In the genomic region with DNA sequence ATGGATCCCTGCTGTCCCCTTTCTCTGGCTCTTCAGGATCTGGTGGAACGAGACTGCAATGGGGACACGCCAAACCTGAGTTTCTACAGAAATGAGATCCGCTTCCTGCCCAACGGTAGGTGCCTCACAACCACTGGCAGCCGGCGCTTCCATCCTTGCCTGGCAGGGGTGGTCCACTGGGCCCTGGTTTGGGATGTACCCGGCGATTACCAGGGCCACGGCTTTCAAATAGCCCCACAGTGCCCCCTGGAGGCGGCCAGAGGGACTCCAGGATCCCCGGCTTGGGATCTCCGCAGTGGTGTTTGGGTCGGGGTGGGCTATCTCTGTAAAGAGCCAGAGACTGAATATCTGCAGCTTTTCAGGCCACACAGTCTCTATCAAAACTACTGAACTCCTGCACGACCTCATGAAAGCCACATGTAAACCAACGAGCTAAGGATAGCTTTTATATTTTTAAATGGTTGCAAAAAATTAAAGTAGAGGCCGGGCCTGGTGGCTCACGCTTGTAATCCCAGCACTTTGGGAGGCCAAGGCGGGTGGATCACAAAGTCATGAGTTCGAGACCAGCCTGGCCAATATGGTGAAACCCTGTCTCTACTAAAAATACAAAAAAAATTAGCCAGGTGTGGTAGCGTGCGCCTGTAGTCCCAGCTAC, we compare ENCODE assay signal across 8 cellular contexts. TPM values are rescaled to one million over a fixed set of nuclear protein-coding genes. Genes with fewer than 3 reads are reported as not detected.
DNase-seq lines count a peak whose midpoint lies in the region; ATAC-seq lines count a peak whose summit lies in the region.

No MANE protein-coding gene starts in this region.

- no peaks in the 10 kb centered on the region for H3K27me3 Mint-ChIP-seq in effector memory CD8-positive, alpha-beta T cell

- H3K27ac Mint-ChIP-seq in effector memory CD8-positive, alpha-beta T cell, result peak overlapping the region in 1 of 2 donors; percentile 69

- H3K4me3 Mint-ChIP-seq in effector memory CD8-positive, alpha-beta T cell, result peak overlapping the region; percentile 45 to 55

- H3K36me3 Mint-ChIP-seq in effector memory CD8-positive, alpha-beta T cell (ENCODE audit: insufficient read depth), result peaks cover 64% of the 10 kb centered on the region

- H3K9me3 Mint-ChIP-seq in effector memory CD8-positive, alpha-beta T cell, result no peaks in the 10 kb centered on the region

- H3K4me1 Mint-ChIP-seq in effector memory CD8-positive, alpha-beta T cell (ENCODE audit: low read depth in 2 of 2), result peaks cover 22 to 32% of the 10 kb centered on the region in 2 donors

- peak; percentile 47 for ATAC-seq in effector memory CD8-positive, alpha-beta T cell (replicated peaks)

- DNase-seq in NOMO-1 (lab: John Stamatoyannopoulos, UW; ENCODE audit: unreplicated experiment in 2 of 2), result peak; percentile 17 to 71
- DNase-seq in NOMO-1 treated with dmso at 0.1 percent for 144 hours (lab: John Stamatoyannopoulos, UW; ENCODE audit: unreplicated experiment), result no peak
- peak; percentile 54 to 82 for DNase-seq in NCI-H526 (lab: John Stamatoyannopoulos, UW)
- DNase-seq in activated CD8-positive, alpha-beta memory T cell treated with anti-CD3 and anti-CD28 coated beads for 1 hour (ENCODE audit: extremely low read depth in 1 of 2, low read depth in 1 of 2), result peak; percentile 52 to 72
- peak; percentile 67 to 79 (median 75) for DNase-seq in effector memory CD8-positive, alpha-beta T cell
- DNase-seq in myocyte (ENCODE audit: low read depth), result peak; percentile 65
- peak in 5 of 6 experiments; percentile 61 to 82 (median 69) for DNase-seq in stimulated activated naive CD4-positive, alpha-beta T cell (lab: John Stamatoyannopoulos, UW)
- DNase-seq in H4 (ENCODE audit: low spot score), result no peak

RNA-seq across cellular contexts. Expression of a gene that starts 3.7 kb away (rescaled TPM):
- 29.1 and 35.7 TPM in 2 replicates for total RNA-seq in myocyte
- 28.1 TPM for polyA plus RNA-seq in myocyte (2012)
- total RNA-seq in H4 (2014; rRNA removed; shearing (Covaris generic)), result 30.9 and 43.8 TPM in 2 replicates

RNA-seq across cellular contexts. Expression of a gene that starts 8.5 kb away (rescaled TPM):
- total RNA-seq in myocyte, result 0.05 TPM in 1 of 2 replicates, not detected in the other
- polyA plus RNA-seq in myocyte (2012), result 0.09 TPM
- total RNA-seq in H4 (2014; rRNA removed; shearing (Covaris generic)), result not detected in 2 replicates

RNA-seq across cellular contexts. Expression of a gene that starts 12.1 kb away (rescaled TPM):
- total RNA-seq in myocyte, result 13.5 and 14.0 TPM in 2 replicates
- polyA plus RNA-seq in myocyte (2012), result 16.6 TPM
- total RNA-seq in H4 (2014; rRNA removed; shearing (Covaris generic)), result 33.9 and 34.2 TPM in 2 replicates

RNA-seq across cellular contexts. Expression of a gene that starts 53.3 kb away (rescaled TPM):
- total RNA-seq in myocyte, result 9.3 and 12.5 TPM in 2 replicates
- 9.2 TPM for polyA plus RNA-seq in myocyte (2012)
- 10.3 and 11.7 TPM in 2 replicates for total RNA-seq in H4 (2014; rRNA removed; shearing (Covaris generic))

Comparison
In these comparisons a context has a peak if more than half of its experiments do, and no peak if none do; other contexts are left out.
1. DNase-seq: peak in NOMO-1 (2 of 2), NCI-H526 (2 of 2), activated CD8-positive, alpha-beta memory T cell treated with anti-CD3 and anti-CD28 coated beads for 1 hour (2 of 2), effector memory CD8-positive, alpha-beta T cell (3 of 3), myocyte (single experiment) and stimulated activated naive CD4-positive, alpha-beta T cell (5 of 6); none in NOMO-1 treated with dmso at 0.1 percent for 144 hours (single experiment) and H4 (single experiment).